Comparison of ENCODE assay signal across 8 cellular contexts in the genomic region with DNA sequence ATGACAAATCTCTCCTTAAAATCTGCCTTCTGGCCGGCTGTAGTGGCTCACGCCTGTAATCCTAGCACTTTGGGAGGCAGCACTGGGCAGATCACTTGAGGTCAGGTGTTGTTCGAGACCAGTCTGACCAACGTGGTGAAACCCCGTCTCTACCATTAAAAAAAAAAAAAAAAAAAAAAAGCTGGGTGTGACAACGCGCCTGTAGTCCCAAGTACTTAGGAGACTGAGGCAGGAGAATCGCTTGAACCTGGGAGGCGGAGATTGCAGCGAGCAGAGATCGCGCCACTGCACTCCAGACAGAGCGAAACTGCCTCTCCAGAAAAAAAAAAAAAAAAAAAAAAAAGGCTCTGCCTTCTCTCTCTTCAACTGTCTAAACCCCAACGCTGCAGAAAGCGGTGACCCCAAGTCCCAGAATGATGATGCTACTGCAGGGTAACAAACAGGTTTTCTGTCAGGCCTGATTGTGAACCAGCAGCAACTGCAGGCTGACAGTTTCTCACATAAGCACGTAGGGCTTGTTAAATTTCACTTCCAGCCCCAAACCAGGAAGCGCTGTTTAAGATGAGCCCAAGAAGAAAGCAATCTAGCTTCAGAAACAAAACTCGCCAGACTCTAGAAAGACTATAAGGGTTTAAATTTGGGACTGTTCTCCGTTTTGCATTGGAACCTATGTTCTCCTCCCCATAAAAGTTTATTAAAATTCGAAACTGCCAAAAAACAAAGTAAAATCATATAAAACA. TPM values are rescaled to one million over a fixed set of nuclear protein-coding genes. Genes with fewer than 3 reads are reported as not detected.
DNase-seq lines count a peak whose midpoint lies in the region; ATAC-seq, FAIRE-seq and TF ChIP-seq lines count a peak whose summit lies in the region.

No MANE protein-coding gene starts in this region.

- no peaks in the 10 kb centered on the region for H3K9me3 ChIP-seq in SK-N-MC (ENCODE audit: low read depth, low read length)
- no peaks in the 10 kb centered on the region for H3K9me3 ChIP-seq in keratinocyte (ENCODE audit: control insufficient read depth, low read depth, low read length)

- peak overlapping the region; percentile 91 for H3K27ac Mint-ChIP-seq in MCF 10A (ENCODE audit: low read depth, unreplicated experiment)

- CTCF ChIA-PET in MCF 10A (lab: Yijun Ruan, JAX): interaction anchor here (0.6 to 4.9 kb wide), 9 partner anchors 10 to 1259 kb away, joined by 3 to 47 read pairs (median 4); no protein-coding TSS in a partner anchor

- dilution Hi-C loops in keratinocyte (cut with MboI; ENCODE audit: extremely low pct_ligation_motif_present, low sequenced_read_pairs): no loop called here

- peak overlapping the region; percentile 82 for H2AFZ ChIP-seq in keratinocyte (ENCODE audit: control insufficient read depth, low read length)

- peak overlapping the region; percentile 96 for H3K4me2 ChIP-seq in keratinocyte (ENCODE audit: control insufficient read depth, extremely low read depth, insufficient read depth, low read depth, low read length)

- no peaks in the 10 kb centered on the region for H3K27me3 Mint-ChIP-seq in MCF 10A (ENCODE audit: insufficient read depth, unreplicated experiment)

- no peak for FAIRE-seq in keratinocyte (lab: Jason Lieb, UNC)

- H3K36me3 ChIP-seq in SK-N-MC (ENCODE audit: insufficient read depth, low read length) (no peaks in the 10 kb centered on the region), keratinocyte (ENCODE audit: control insufficient read depth in 2 of 2, extremely low read depth in 1 of 2, insufficient read depth in 2 of 2, low read length in 2 of 2) (no peaks in the 10 kb centered on the region)

- DNase-seq in SIG-M5 treated with dmso at 0.1 percent for 504 hours (lab: John Stamatoyannopoulos, UW; ENCODE audit: unreplicated experiment): peak; percentile 61
- no peak for DNase-seq in SIG-M5 (lab: John Stamatoyannopoulos, UW)
- no peak for DNase-seq in SK-N-MC (ENCODE audit: low read depth, low spot score)
- peak; percentile 50 for DNase-seq in MCF 10A (ENCODE audit: unreplicated experiment)
- no peak for DNase-seq in keratinocyte (ENCODE audit: low read depth, low spot score)
- peak; percentile 39 for DNase-seq in stimulated activated CD4-positive, alpha-beta T cell treated with anti-CD3 and anti-CD28 coated beads, Interleukin-15, amount 100 ng/mL, for 24 hours
- no peak for DNase-seq in NCI-H82 treated with DMSO at 0.1 percent for 48 hours (lab: John Stamatoyannopoulos, UW; ENCODE audit: unreplicated experiment)

- H3K4me1 Mint-ChIP-seq in MCF 10A (ENCODE audit: insufficient read depth, unreplicated experiment): peaks cover 32% of the 10 kb centered on the region

- H3K27ac ChIP-seq in SK-N-MC: no peak overlapping the region
- peak overlapping the region; percentile 89 for H3K27ac ChIP-seq in keratinocyte (ENCODE audit: control insufficient read depth, insufficient read depth, low read length)

- peaks cover 55% of the 10 kb centered on the region for H3K4me1 ChIP-seq in keratinocyte (ENCODE audit: control insufficient read depth, extremely low read depth, insufficient read depth, low read length)

- peak; percentile 29 for ATAC-seq in HG03066 (IDR thresholded peaks at IDR 0.05; ENCODE audit: low read depth, unreplicated experiment)

- no peaks in the 10 kb centered on the region for H3K27me3 ChIP-seq in keratinocyte (ENCODE audit: control insufficient read depth, extremely low read depth, insufficient read depth, low read length)

- H3K4me3 ChIP-seq in SK-N-MC (peak overlapping the region; percentile 93), keratinocyte (ENCODE audit: control insufficient read depth in 2 of 3, extremely low read depth in 1 of 3, insufficient read depth in 2 of 3, low read depth in 1 of 3, low read length in 3 of 3) (peak overlapping the region; percentile 77 to 85 (median 78))

- H3K9me3 Mint-ChIP-seq in MCF 10A (ENCODE audit: unreplicated experiment): no peaks in the 10 kb centered on the region

- peak overlapping the region; percentile 76 for H3K4me3 Mint-ChIP-seq in MCF 10A (ENCODE audit: unreplicated experiment)

- peaks cover 6% of the 10 kb centered on the region for H4K20me1 ChIP-seq in keratinocyte (ENCODE audit: control insufficient read depth, extremely low read depth, insufficient read depth, low read length)

- H3K9me1 ChIP-seq in keratinocyte (ENCODE audit: control insufficient read depth, extremely low read depth, insufficient read depth, low read length): no peaks in the 10 kb centered on the region

- TF ChIP-seq CTCF in MCF 10A (IDR thresholded peaks at IDR 0.05; ENCODE audit: unreplicated experiment) (no peak), keratinocyte (optimal IDR thresholded peaks at IDR 0.05 in 1 of 3, IDR thresholded peaks at IDR 0.05 in 1 of 3, conservative IDR thresholded peaks at IDR 0.05 in 1 of 3; ENCODE audit: extremely low read depth in 1 of 3, insufficient read depth in 2 of 3, low read length in 3 of 3) (no peak)

- H3K36me3 Mint-ChIP-seq in MCF 10A (ENCODE audit: insufficient read depth, unreplicated experiment): peaks cover 15% of the 10 kb centered on the region

- POLR2A ChIA-PET in MCF 10A (lab: Yijun Ruan, JAX): interaction anchor here (0.7 to 5.3 kb wide), 22 partner anchors 8 to 660 kb away, joined by 3 to 169 read pairs (median 12); a partner anchor contains a TSS

- intact Hi-C loops in MCF 10A (cut with micrococcal nuclease): loop anchor here (5.0 kb wide), 1 partner anchor 41 kb away; no protein-coding TSS in a partner anchor

- H3K9ac ChIP-seq in SK-N-MC (ENCODE audit: insufficient read length) (peak overlapping the region; percentile 57), keratinocyte (ENCODE audit: control insufficient read depth, extremely low read depth, insufficient read depth, low read length) (peak overlapping the region; percentile 98)

- BruUV-seq in MCF 10A (replicated peaks; lab: Mats Ljungman, UMichigan): TSS peak; percentile 81

- peaks cover 34% of the 10 kb centered on the region for H3K79me2 ChIP-seq in keratinocyte (ENCODE audit: control insufficient read depth, insufficient read depth, low read length)

RNA-seq across cellular contexts. Expression of a gene that starts 0.9 kb away (rescaled TPM):
- 351 and 393 TPM in 2 replicates for total RNA-seq in MCF 10A (2022)
- polyA plus RNA-seq in keratinocyte: 148 to 343 TPM (median 238 TPM) in 3 replicates
- 1,030 TPM for polyA plus RNA-seq in keratinocyte (2011; ENCODE audit: low read depth)
- polyA plus RNA-seq in keratinocyte (2011; cell fraction: cytosol; rRNA removed): 209 and 268 TPM in 2 replicates
- polyA plus RNA-seq in keratinocyte (2011; cell fraction: nucleus; rRNA removed): 383 and 505 TPM in 2 replicates
- 252 and 292 TPM in 2 replicates for polyA plus RNA-seq in keratinocyte (2012; ENCODE audit: low replicate concordance)
- 62.9 to 205 TPM (median 111 TPM) in 3 replicates for polyA minus RNA-seq in keratinocyte
- 227 TPM for polyA minus RNA-seq in keratinocyte (2011; cell fraction: cytosol; rRNA and poly(A)+ RNA removed)
- 331 and 508 TPM in 2 replicates for polyA minus RNA-seq in keratinocyte (2011; cell fraction: nucleus; rRNA and poly(A)+ RNA removed)

Comparison
In these comparisons a context has a peak if more than half of its experiments do, and no peak if none do; other contexts are left out.
1. DNase-seq: peak in SIG-M5 treated with dmso at 0.1 percent for 504 hours (single experiment), MCF 10A (single experiment) and stimulated activated CD4-positive, alpha-beta T cell treated with anti-CD3 and anti-CD28 coated beads, Interleukin-15, amount 100 ng/mL, for 24 hours (single experiment); none in SIG-M5 (single experiment), SK-N-MC (single experiment), keratinocyte (single experiment) and NCI-H82 treated with DMSO at 0.1 percent for 48 hours (single experiment).